12 cellular contexts compared by ENCODE assay signal in genomic region chr5:95985249-95985648, GRCh38.
"Had no signal": no experiment of that assay in that cellular context is flagged by ENCODE, and none has a peak within 500 bp of the region (broad histone marks: within the 10 kb centered on the region; RNA-seq: fewer than 3 reads in every experiment).

No MANE protein-coding gene starts in this region.

- H3K9me3 ChIP-seq: SJSA1, tibial nerve had no signal

- H3K27me3 Mint-ChIP-seq: activated CD8-positive, alpha-beta T cell treated with anti-CD3 and anti-CD28 coated beads for 36 hours had no signal

- H3K4me3 ChIP-seq: SJSA1, tibial nerve had no signal

- H3K27ac ChIP-seq: epithelial cell of prostate, SJSA1, tibial nerve had no signal

- H3K4me3 Mint-ChIP-seq: activated CD8-positive, alpha-beta T cell treated with anti-CD3 and anti-CD28 coated beads for 36 hours; naive thymus-derived CD8-positive, alpha-beta T cell had no signal

- H3K27ac Mint-ChIP-seq: activated CD8-positive, alpha-beta T cell treated with anti-CD3 and anti-CD28 coated beads for 36 hours; naive thymus-derived CD8-positive, alpha-beta T cell had no signal

- H3K27me3 ChIP-seq: SJSA1, tibial nerve had no signal

- H3K9me3 Mint-ChIP-seq: activated CD8-positive, alpha-beta T cell treated with anti-CD3 and anti-CD28 coated beads for 36 hours; naive thymus-derived CD8-positive, alpha-beta T cell had no signal

- H3K36me3 Mint-ChIP-seq: naive thymus-derived CD8-positive, alpha-beta T cell had no signal

- H3K36me3 ChIP-seq: SJSA1, tibial nerve had no signal

- H3K4me1 ChIP-seq: tibial nerve had no signal

- H3K4me1 Mint-ChIP-seq: naive thymus-derived CD8-positive, alpha-beta T cell had no signal

- DNase-seq: activated CD4-positive, alpha-beta T cell treated with anti-CD3 and anti-CD28 coated beads for 4 hours; activated CD8-positive, alpha-beta memory T cell treated with anti-CD3 and anti-CD28 coated beads, Interleukin-2, amount 50 U/mL, for 4 hours; activated CD8-positive, alpha-beta T cell treated with anti-CD3 and anti-CD28 coated beads for 36 hours; activated naive CD4-positive, alpha-beta T cell; caudate nucleus; effector memory CD4-positive, alpha-beta T cell; naive thymus-derived CD8-positive, alpha-beta T cell; nucleus accumbens; stimulated activated CD4-positive, alpha-beta T cell treated with anti-CD3 and anti-CD28 coated beads, Interleukin-4, amount 100 ng/mL, for 24 hours had no signal

- ATAC-seq: activated CD8-positive, alpha-beta T cell treated with anti-CD3 and anti-CD28 coated beads for 36 hours; naive thymus-derived CD8-positive, alpha-beta T cell had no signal
